In the genomic region with DNA sequence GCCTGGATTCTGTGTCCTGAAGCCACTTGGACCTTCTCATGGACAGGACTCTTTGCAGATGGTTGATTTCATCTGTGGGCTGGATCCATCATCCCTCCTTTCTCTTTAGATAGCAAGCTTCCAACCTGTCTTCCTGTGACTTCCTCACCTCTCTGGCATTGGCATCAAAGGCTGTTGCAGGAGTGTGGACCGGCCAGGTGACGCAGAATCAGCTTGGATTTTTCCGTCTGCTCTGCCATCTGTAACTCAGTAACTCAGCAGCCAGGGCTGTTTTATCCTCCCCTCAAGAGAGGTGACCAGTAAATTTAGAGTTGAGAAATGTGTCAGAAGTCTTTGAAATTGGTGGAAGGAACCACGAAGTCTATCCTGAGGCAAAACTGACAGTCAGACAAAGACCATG, we compare ENCODE assay signal across 24 cellular contexts.
"Had no signal": no experiment of that assay in that cellular context is flagged by ENCODE, and none has a peak within 500 bp of the region (broad histone marks: within the 10 kb centered on the region; RNA-seq: fewer than 3 reads in every experiment).

No MANE protein-coding gene starts in this region.

- H3K36me3 ChIP-seq: colonic mucosa, esophagus muscularis mucosa, esophagus squamous epithelium, gastrocnemius medialis, gastroesophageal sphincter, heart right ventricle had no signal

- H3K9me3 ChIP-seq: colonic mucosa, esophagus muscularis mucosa, gastrocnemius medialis had no signal

- H3K27ac ChIP-seq: colonic mucosa, coronary artery, dorsolateral prefrontal cortex, epithelial cell of prostate, esophagus muscularis mucosa, esophagus squamous epithelium, foreskin keratinocyte, gastrocnemius medialis, gastroesophageal sphincter, heart right ventricle had no signal

- DNase-seq: colonic mucosa; cortex of kidney; dermis blood vessel endothelial cell; effector CD4-positive, alpha-beta T cell; effector CD8-positive, alpha-beta T cell; effector memory CD4-positive, alpha-beta T cell; effector memory CD8-positive, alpha-beta T cell; endodermal cell; erythroblast; esophagus squamous epithelium; foreskin fibroblast; foreskin keratinocyte; foreskin melanocyte; gastrocnemius medialis; glutamatergic neuron; head of caudate nucleus; heart right ventricle had no signal

- H3K4me3 ChIP-seq: colonic mucosa, coronary artery, dorsolateral prefrontal cortex, esophagus muscularis mucosa, esophagus squamous epithelium, gastrocnemius medialis, gastroesophageal sphincter, heart right ventricle had no signal

- ATAC-seq: effector memory CD8-positive, alpha-beta T cell; esophagus mucosa; foreskin keratinocyte; gastrocnemius medialis; gastroesophageal sphincter; heart right ventricle had no signal

- H3K27me3 Mint-ChIP-seq: dendritic cell treated with granulocyte-macrophage colony-stimulating factor and Interleukin-4, amounts not matched to agents 40 ng/mL and 50 ng/mL, for 4 days; effector memory CD8-positive, alpha-beta T cell had no signal

- H3K4me1 ChIP-seq: colonic mucosa, esophagus muscularis mucosa, esophagus squamous epithelium, foreskin keratinocyte, gastrocnemius medialis, gastroesophageal sphincter, heart right ventricle had no signal

- H3K27ac Mint-ChIP-seq: dendritic cell treated with granulocyte-macrophage colony-stimulating factor and Interleukin-4, amounts not matched to agents 40 ng/mL and 50 ng/mL, for 4 days; effector memory CD8-positive, alpha-beta T cell; endodermal cell had no signal

- H3K4me3 Mint-ChIP-seq: dendritic cell treated with granulocyte-macrophage colony-stimulating factor and Interleukin-4, amounts not matched to agents 40 ng/mL and 50 ng/mL, for 4 days; effector memory CD8-positive, alpha-beta T cell; endodermal cell had no signal

- H3K27me3 ChIP-seq: colonic mucosa, esophagus squamous epithelium, foreskin keratinocyte, gastrocnemius medialis had no signal

- H3K4me1 Mint-ChIP-seq: endodermal cell had no signal
